In genomic region chr6:169188051-169188863, GRCh38 we compare ENCODE assay signal across 10 cellular contexts.
DNase-seq lines count a peak whose midpoint lies in the region; ATAC-seq, FAIRE-seq and TF ChIP-seq lines count a peak whose summit lies in the region.
"Had no signal": no experiment of that assay in that cellular context is flagged by ENCODE, and none has a peak within 500 bp of the region (broad histone marks: within the 10 kb centered on the region; RNA-seq: fewer than 3 reads in every experiment).

No MANE protein-coding gene starts in this region.

- no peak overlapping the region for H3K18ac ChIP-seq in H1 (ENCODE audit: extremely low read depth, low read length)

- TF ChIP-seq RAD21 in H1 (IDR thresholded peaks at IDR 0.05 in 1 of 2, conservative IDR thresholded peaks at IDR 0.05 in 1 of 2; ENCODE audit: low read depth in 2 of 2, low read length in 2 of 2): no peak

- no peak overlapping the region for H3K4ac ChIP-seq in H1 (replicated peaks; ENCODE audit: insufficient read length, low read depth, low read length)

- no peak overlapping the region for H4K91ac ChIP-seq in H1 (replicated peaks; ENCODE audit: insufficient read length, low read length)

- peaks cover 8% of the 10 kb centered on the region for H3K4me1 Mint-ChIP-seq in activated CD4-positive, alpha-beta T cell treated with anti-CD3 and anti-CD28 coated beads, Interleukin-2, amount 10 ng/mL, durations not matched to agents 7 days and 5 days

- no peak overlapping the region for H2BK12ac ChIP-seq in H1 (ENCODE audit: low read depth, low read length)

- no peaks in the 10 kb centered on the region for H3K36me3 Mint-ChIP-seq in activated CD4-positive, alpha-beta T cell treated with anti-CD3 and anti-CD28 coated beads, Interleukin-2, amount 10 ng/mL, durations not matched to agents 7 days and 5 days (ENCODE audit: low read depth)

- no peak overlapping the region for H3K4me3 Mint-ChIP-seq in activated CD4-positive, alpha-beta T cell treated with anti-CD3 and anti-CD28 coated beads, Interleukin-2, amount 10 ng/mL, durations not matched to agents 7 days and 5 days

- CTCF ChIA-PET in activated CD4-positive, alpha-beta T cell treated with anti-CD3 and anti-CD28 coated beads, Interleukin-2, amount 10 ng/mL, durations not matched to agents 7 days and 5 days (lab: Charles Lee): interaction anchor here (0.6 kb wide), 1 partner anchor 47 kb away, joined by 3 read pairs; no protein-coding TSS in a partner anchor
- CTCF ChIA-PET in H1 (lab: Charles Lee; ENCODE audit: partially characterized antibody): interaction anchor here (0.5 to 2.0 kb wide), 4 partner anchors 12 to 125 kb away, joined by 3 to 6 read pairs (median 3); no protein-coding TSS in a partner anchor

- intact Hi-C loops in Right ventricle myocardium superior (cut with DNase I): no loop called here
- intact Hi-C loops in sigmoid colon (cut with DNase I): no loop called here

- no peaks in the 10 kb centered on the region for H3K79me2 ChIP-seq in H1 (ENCODE audit: control insufficient read depth in 1 of 2, insufficient read depth in 2 of 2, low read length in 2 of 2)

- no peak overlapping the region for H4K5ac ChIP-seq in H1 (ENCODE audit: insufficient read length, low read depth, low read length)

- no peaks in the 10 kb centered on the region for H3K23me2 ChIP-seq in H1 (ENCODE audit: low read depth, low read length)

- DNase-seq in activated CD4-positive, alpha-beta T cell treated with anti-CD3 and anti-CD28 coated beads, Interleukin-2, amount 10 ng/mL, durations not matched to agents 7 days and 5 days: no peak
- DNase-seq in activated CD4-positive, alpha-beta T cell treated with anti-CD3 and anti-CD28 coated beads for 1 hour: no peak
- peak; percentile 59 for DNase-seq in NCI-H226
- DNase-seq in H1 (ENCODE audit: low read depth in 1 of 2, low spot score in 2 of 2): no peak
- peak; percentile 26 for DNase-seq in stimulated activated CD8-positive, alpha-beta memory T cell treated with anti-CD3 and anti-CD28 coated beads, Interleukin-4, amount 100 ng/mL, for 48 hours
- DNase-seq in effector CD4-positive, alpha-beta T cell: no peak
- DNase-seq in Right ventricle myocardium superior: no peak
- DNase-seq in sigmoid colon: no peak
- DNase-seq: activated CD4-positive, alpha-beta T cell treated with anti-CD3 and anti-CD28 coated beads, Interleukin-2, amount 50 U/mL, for 4 hours; NCI-H2227 treated with DMSO at 0.1 percent for 48 hours had no signal

- H2AFZ ChIP-seq in H1 (ENCODE audit: low read length): peak overlapping the region; percentile 51; the same call in 1 of the 2 replicates

- H3K9me3 Mint-ChIP-seq in activated CD4-positive, alpha-beta T cell treated with anti-CD3 and anti-CD28 coated beads, Interleukin-2, amount 10 ng/mL, durations not matched to agents 7 days and 5 days: no peaks in the 10 kb centered on the region

- no peak for TF ChIP-seq POLR2A in H1 (IDR thresholded peaks at IDR 0.05; ENCODE audit: control extremely low read depth in 1 of 2, low read depth in 2 of 2, low read length in 2 of 2)
- no peak for TF ChIP-seq POLR2A in sigmoid colon (IDR thresholded peaks at IDR 0.05)

- H3K4me1 ChIP-seq in H1 (replicated peaks in 1 of 4; ENCODE audit: control insufficient read depth in 3 of 4, insufficient read depth in 4 of 4, low read length in 3 of 4) (0 out of 7 replicates have a peak, but pooled peaks cover 0 to 3% (median 0%) of the 10 kb centered on the region in 4 experiments), sigmoid colon (peaks cover 0 to 21% (median 2%) of the 10 kb centered on the region in 4 donors)

- no peak overlapping the region for H3K4me2 ChIP-seq in H1 (ENCODE audit: insufficient read depth in 1 of 2, low read depth in 2 of 2, low read length in 2 of 2)

- TF ChIP-seq CTCF in H1 (IDR thresholded peaks at IDR 0.05; ENCODE audit: control extremely low read depth in 1 of 3, insufficient read depth in 1 of 3, low read depth in 1 of 3, low read length in 3 of 3): no peak
- TF ChIP-seq CTCF in sigmoid colon (IDR thresholded peaks at IDR 0.05): no peak

- H3K27ac Mint-ChIP-seq in activated CD4-positive, alpha-beta T cell treated with anti-CD3 and anti-CD28 coated beads, Interleukin-2, amount 10 ng/mL, durations not matched to agents 7 days and 5 days: peak overlapping the region; percentile 3

- no peaks in the 10 kb centered on the region for H3K79me1 ChIP-seq in H1 (ENCODE audit: low read depth, low read length)

- no peak overlapping the region for H3K27ac ChIP-seq in H1 (ENCODE audit: low read depth, low read length)
- peak overlapping the region in 1 of 4 donors; percentile 40 for H3K27ac ChIP-seq in sigmoid colon

- H3K23ac ChIP-seq in H1 (ENCODE audit: insufficient read length): no peak overlapping the region

- no peak overlapping the region for H3K56ac ChIP-seq in H1 (replicated peaks; ENCODE audit: insufficient read length, low read depth, low read length)

- no peaks in the 10 kb centered on the region for H4K20me1 ChIP-seq in H1 (replicated peaks in 1 of 2; ENCODE audit: control insufficient read depth in 1 of 2, insufficient read depth in 2 of 2, low read length in 2 of 2)

- H3K36me3 ChIP-seq in H1 (ENCODE audit: control insufficient read depth in 2 of 4, insufficient read depth in 4 of 4, low read length in 3 of 4) (no peaks in the 10 kb centered on the region), sigmoid colon (no peaks in the 10 kb centered on the region)

- 82% methylated on average over 15 of the region's 15 CpGs; no CpG with 5 or more reads in 1 of the 2 experiments for WGBS in H1 (ENCODE audit: extremely low coverage in 1 of 2, insufficient coverage in 1 of 2, insufficient read length in 1 of 2, insufficient replicate concordance in 2 of 2, low coverage in 1 of 2, low lambda C conversion rate in 2 of 2, missing lambda C conversion rate in 1 of 2), 2 experiments
- WGBS in sigmoid colon, 2 donors: 65 to 75% methylated on average over 15 of the region's 15 CpGs

- H4K8ac ChIP-seq in H1 (ENCODE audit: extremely low read depth, insufficient read depth, low read length): no peak overlapping the region

- H3K4me3 ChIP-seq in H1 (ENCODE audit: extremely low read depth in 1 of 4, insufficient read depth in 2 of 4, low read depth in 3 of 4, low read length in 4 of 4) (no peak overlapping the region), sigmoid colon (no peak overlapping the region)

- H3K27me3 ChIP-seq in H1 (replicated peaks in 1 of 4; ENCODE audit: control insufficient read depth in 3 of 4, extremely low read depth in 1 of 4, insufficient read depth in 3 of 4, low read length in 3 of 4): no peaks in the 10 kb centered on the region
- no peaks in the 10 kb centered on the region for H3K27me3 ChIP-seq in sigmoid colon

- FAIRE-seq in H1 (lab: Jason Lieb, UNC): no peak

- no peak overlapping the region for H2BK120ac ChIP-seq in H1 (replicated peaks; ENCODE audit: low read depth, low read length)

- H3K14ac ChIP-seq in H1 (ENCODE audit: insufficient read length): no peak overlapping the region

- POLR2A ChIA-PET in activated CD4-positive, alpha-beta T cell treated with anti-CD3 and anti-CD28 coated beads, Interleukin-2, amount 10 ng/mL, durations not matched to agents 7 days and 5 days (lab: Charles Lee): no interaction called here
- POLR2A ChIA-PET in H1 (lab: Charles Lee; ENCODE audit: partially characterized antibody): no interaction called here

- no peak overlapping the region for H3K9ac ChIP-seq in H1 (replicated peaks in 1 of 4; ENCODE audit: extremely low read depth in 1 of 4, low read depth in 3 of 4, low read length in 3 of 4)

- TF ChIP-seq EP300 in H1 (IDR thresholded peaks at IDR 0.05; ENCODE audit: borderline replicate concordance in 1 of 2, low read depth in 2 of 2, low read length in 2 of 2) (no peak), sigmoid colon (IDR thresholded peaks at IDR 0.05) (no peak)

- no peak overlapping the region for H2BK5ac ChIP-seq in H1 (ENCODE audit: low read depth, low read length)

- no peaks in the 10 kb centered on the region; a peak in 1 of 4 replicates for H3K9me3 ChIP-seq in H1 (ENCODE audit: insufficient read depth in 2 of 2, low read depth in 1 of 2, low read length in 1 of 2)
- H3K9me3 ChIP-seq in sigmoid colon: no peaks in the 10 kb centered on the region

- no peak overlapping the region for H2BK20ac ChIP-seq in H1 (ENCODE audit: low read length)

- no peaks in the 10 kb centered on the region for H3K27me3 Mint-ChIP-seq in activated CD4-positive, alpha-beta T cell treated with anti-CD3 and anti-CD28 coated beads, Interleukin-2, amount 10 ng/mL, durations not matched to agents 7 days and 5 days

- ATAC-seq in Right ventricle myocardium superior (ENCODE audit: poor library complexity): no peak

- no peak overlapping the region for H2BK15ac ChIP-seq in H1 (ENCODE audit: low read length)

- no peak overlapping the region for H2AK5ac ChIP-seq in H1 (ENCODE audit: low read depth, low read length)

TF ChIP-seq in H1, 55 proteins besides CTCF, POLR2A, EP300 and RAD21:
- TF ChIP-seq BCL11A (IDR thresholded peaks at IDR 0.05; ENCODE audit: low read depth in 2 of 2, low read length in 2 of 2): no peak
- TF ChIP-seq MAX (IDR thresholded peaks at IDR 0.05): no peak

Comparison
In these comparisons a context has a peak if more than half of its experiments do, and no peak if none do; other contexts are left out.
1. DNase-seq: peak in NCI-H226 (single experiment) and stimulated activated CD8-positive, alpha-beta memory T cell treated with anti-CD3 and anti-CD28 coated beads, Interleukin-4, amount 100 ng/mL, for 48 hours (single experiment); none in activated CD4-positive, alpha-beta T cell treated with anti-CD3 and anti-CD28 coated beads, Interleukin-2, amount 10 ng/mL, durations not matched to agents 7 days and 5 days (single experiment), activated CD4-positive, alpha-beta T cell treated with anti-CD3 and anti-CD28 coated beads for 1 hour (single experiment), H1 (0 of 2), effector CD4-positive, alpha-beta T cell (single experiment), Right ventricle myocardium superior (single experiment) and sigmoid colon (single experiment).